Comparison of ENCODE assay signal across 8 cellular contexts in the genomic region with DNA sequence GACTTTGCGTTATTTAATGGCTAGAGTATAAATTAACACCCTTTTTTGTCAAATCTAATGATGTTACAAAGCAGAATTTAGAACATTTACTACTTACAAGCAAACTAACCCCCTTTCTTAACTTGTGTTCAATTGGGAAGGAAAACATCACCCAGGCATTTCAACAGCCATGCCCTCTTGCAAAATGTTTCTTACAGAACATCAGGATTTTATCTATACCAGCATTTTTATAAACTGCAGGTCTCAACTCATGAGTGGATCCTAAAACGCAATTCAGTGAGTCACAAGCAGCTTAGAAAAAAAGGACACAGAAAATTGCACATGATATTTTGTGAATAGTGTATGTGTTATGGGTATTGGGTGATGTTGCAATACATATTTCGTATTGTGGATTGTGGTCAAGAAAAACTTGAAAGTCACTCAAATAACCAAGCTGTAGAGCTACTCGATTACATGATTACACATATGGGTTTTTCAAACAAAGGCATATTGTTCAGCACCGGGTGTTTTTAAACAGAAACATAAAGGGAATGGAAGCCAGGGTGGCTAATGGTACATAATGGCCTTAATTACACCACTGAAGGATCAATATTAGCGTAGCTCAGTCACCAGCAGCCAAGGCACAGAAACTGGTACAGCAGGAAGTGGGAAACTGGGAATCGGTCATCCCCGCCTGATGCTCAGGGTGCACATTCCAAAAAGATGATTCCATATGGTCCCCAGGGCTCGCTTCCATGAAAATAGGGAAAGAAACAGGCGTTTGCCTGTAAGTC. TPM values are rescaled to one million over a fixed set of nuclear protein-coding genes. Genes with fewer than 3 reads are reported as not detected.
A peak's percentile ranks its signal among the peaks of the same experiment; 100 is the strongest.
DNase-seq lines count a peak whose midpoint lies in the region; ATAC-seq and TF ChIP-seq lines count a peak whose summit lies in the region.

No MANE protein-coding gene starts in this region.

- ATAC-seq in right cardiac atrium = peak in 1 of 2 donors; percentile 1
- ATAC-seq in HG03460 (IDR thresholded peaks at IDR 0.05; ENCODE audit: unreplicated experiment) = no peak

- POLR2A ChIA-PET in activated CD4-positive, alpha-beta memory T cell treated with anti-CD3 and anti-CD28 coated beads for 36 hours (lab: Charles Lee) = interaction anchor here (0.9 to 2.8 kb wide), 2 partner anchors 18 to 165 kb away, joined by 3 to 11 read pairs; partner anchors contain the start of genes ARSG and SLC16A6

- no peaks in the 10 kb centered on the region for H3K4me1 ChIP-seq in right cardiac atrium (ENCODE audit: control insufficient read depth, insufficient read depth, low read length)

- no peak overlapping the region for H3K27ac Mint-ChIP-seq in activated CD4-positive, alpha-beta memory T cell treated with anti-CD3 and anti-CD28 coated beads for 36 hours

- H3K27me3 ChIP-seq in right cardiac atrium (ENCODE audit: control insufficient read depth, insufficient read depth) = no peaks in the 10 kb centered on the region

- H3K4me3 Mint-ChIP-seq in activated CD4-positive, alpha-beta memory T cell treated with anti-CD3 and anti-CD28 coated beads for 36 hours = peak overlapping the region; percentile 82

- H3K36me3 Mint-ChIP-seq in activated CD4-positive, alpha-beta memory T cell treated with anti-CD3 and anti-CD28 coated beads for 36 hours = peaks cover 4% of the 10 kb centered on the region

- peaks cover 43% of the 10 kb centered on the region for H3K4me1 Mint-ChIP-seq in activated CD4-positive, alpha-beta memory T cell treated with anti-CD3 and anti-CD28 coated beads for 36 hours (ENCODE audit: low read depth)

- CTCF ChIA-PET in activated CD4-positive, alpha-beta memory T cell treated with anti-CD3 and anti-CD28 coated beads for 36 hours (lab: Charles Lee) = interaction anchor here (1.1 to 5.9 kb wide), 7 partner anchors 10 to 207 kb away, joined by 3 to 38 read pairs (median 5); partner anchors contain the start of gene AMZ2

- peak overlapping the region; percentile 57 for H3K4me3 ChIP-seq in LNCaP clone FGC (ENCODE audit: low read depth, low read length)
- H3K4me3 ChIP-seq in right cardiac atrium (ENCODE audit: low read length) = peak overlapping the region; percentile 87
- peak overlapping the region; percentile 92 for H3K4me3 ChIP-seq in skeletal muscle cell (ENCODE audit: low read depth, low read length)

- peak overlapping the region; percentile 99 for H3K27ac ChIP-seq in right cardiac atrium (ENCODE audit: low read length)

- peak; percentile 52 for DNase-seq in DMS 273 treated with DMSO at 0.1 percent for 48 hours (lab: John Stamatoyannopoulos, UW)
- DNase-seq in LNCaP clone FGC (ENCODE audit: low read depth) = peak; percentile 51
- DNase-seq in activated CD4-positive, alpha-beta memory T cell treated with anti-CD3 and anti-CD28 coated beads for 36 hours = no peak
- DNase-seq in right cardiac atrium = peak in 1 of 3 donors; percentile 34
- DNase-seq in skeletal muscle cell (ENCODE audit: low read depth) = peak; percentile 73
- no peak for DNase-seq in central memory CD4-positive, alpha-beta T cell
- no peak for DNase-seq in GM19240 (ENCODE audit: insufficient read length, low spot score)

- intact Hi-C loops in activated CD4-positive, alpha-beta memory T cell treated with anti-CD3 and anti-CD28 coated beads for 36 hours (cut with micrococcal nuclease) = loop anchor here (2.0 kb wide), 1 partner anchor 737 kb away; no protein-coding TSS in a partner anchor
- intact Hi-C loops in right cardiac atrium (cut with DNase I) = no loop called here

- no peaks in the 10 kb centered on the region for H3K9me3 Mint-ChIP-seq in activated CD4-positive, alpha-beta memory T cell treated with anti-CD3 and anti-CD28 coated beads for 36 hours

- no peaks in the 10 kb centered on the region for H3K9me3 ChIP-seq in right cardiac atrium (ENCODE audit: control insufficient read depth, low read length)

- no peaks in the 10 kb centered on the region for H3K27me3 Mint-ChIP-seq in activated CD4-positive, alpha-beta memory T cell treated with anti-CD3 and anti-CD28 coated beads for 36 hours

- WGBS in right cardiac atrium = 33% methylated on average over 10 of the region's 10 CpGs

- no peak for TF ChIP-seq CTCF in LNCaP clone FGC (IDR thresholded peaks at IDR 0.05; ENCODE audit: control insufficient read depth, extremely low read depth, insufficient read depth)

RNA-seq across cellular contexts. Expression of gene WIPI1, which starts 1.4 kb away (rescaled TPM):
- 10 to 100 TPM; 27.3 to 27.5 TPM for total RNA-seq in activated CD4-positive, alpha-beta memory T cell treated with anti-CD3 and anti-CD28 coated beads for 36 hours
- 10 to 100 TPM; 42.6 to 71.3 (median 53.5) TPM for total RNA-seq in right cardiac atrium
- 44.2 TPM for polyA plus RNA-seq in right cardiac atrium

RNA-seq across cellular contexts. Expression of gene PRKAR1A, which starts 56.3 kb away (rescaled TPM):
- 100 to 1,000 TPM; 221 to 229 TPM for total RNA-seq in activated CD4-positive, alpha-beta memory T cell treated with anti-CD3 and anti-CD28 coated beads for 36 hours
- 100 to 1,000 TPM; 545 to 768 (median 595) TPM for total RNA-seq in right cardiac atrium
- polyA plus RNA-seq in right cardiac atrium = 187 TPM

Comparison
In these comparisons a context has a peak if more than half of its experiments do, and no peak if none do; other contexts are left out.
1. DNase-seq: peak in DMS 273 treated with DMSO at 0.1 percent for 48 hours (single experiment), LNCaP clone FGC (single experiment) and skeletal muscle cell (single experiment); none in activated CD4-positive, alpha-beta memory T cell treated with anti-CD3 and anti-CD28 coated beads for 36 hours (single experiment), central memory CD4-positive, alpha-beta T cell (single experiment) and GM19240 (single experiment).
2. Peak in every context shown above with its lines, with median percentiles within 50 percentile points of each other: H3K4me3 ChIP-seq.